ENCODE assay signal across 1 cellular context in the genomic region with DNA sequence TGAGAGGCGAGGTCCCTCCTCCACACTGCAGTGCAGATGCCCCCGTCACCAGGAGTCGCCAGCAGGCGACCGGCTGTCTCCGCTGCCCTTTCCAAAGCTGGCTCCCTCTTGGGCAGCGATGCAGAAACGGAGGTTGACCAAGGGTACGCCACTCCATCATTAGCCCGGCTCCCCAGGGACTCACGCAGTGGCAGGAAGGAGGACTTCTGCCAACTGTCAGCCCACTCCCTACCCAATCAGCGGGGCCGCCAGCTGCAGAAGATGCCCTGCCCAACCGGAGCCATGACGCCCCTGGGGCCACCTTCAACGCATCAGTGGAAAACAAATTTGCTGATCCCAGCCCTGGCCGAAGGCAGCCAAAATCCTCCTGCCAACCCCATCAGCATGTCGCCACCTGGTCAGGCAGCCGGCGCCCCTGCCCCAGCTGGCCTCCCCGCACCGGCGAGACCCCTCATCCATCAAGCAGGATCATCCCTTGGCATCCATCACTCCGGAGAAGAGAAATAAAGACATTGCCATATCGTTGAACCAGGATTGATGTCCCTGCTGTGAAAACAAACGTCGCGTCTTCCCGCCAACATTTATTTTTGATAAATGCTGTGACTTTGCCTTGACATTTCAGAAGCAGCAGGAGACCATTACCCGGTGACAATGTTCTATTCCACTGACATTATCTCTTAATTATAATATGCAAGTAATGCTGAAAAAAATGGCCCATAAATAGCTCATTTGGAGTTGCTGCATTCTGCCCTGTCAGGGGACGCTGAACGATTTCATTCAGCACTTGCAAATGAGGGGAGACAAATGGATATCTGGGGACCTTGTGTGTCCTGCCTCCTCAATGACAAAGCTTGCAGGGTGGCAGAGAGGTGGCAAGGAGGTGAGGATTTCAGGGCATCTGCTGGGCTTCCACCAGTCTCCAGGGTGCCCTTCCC.
TF ChIP-seq lines count a peak whose summit lies in the region.

No MANE protein-coding gene starts in this region.

TF ChIP-seq in HepG2, 621 proteins besides CTCF, POLR2A, EP300 and RAD21:
- TF ChIP-seq KLF6 (CRISPR knock-in tag; IDR thresholded peaks at IDR 0.05) (no peak), ZNF232 (CRISPR knock-in tag; IDR thresholded peaks at IDR 0.05; ENCODE audit: borderline replicate concordance) (no peak), CHCHD3 (CRISPR knock-in tag; IDR thresholded peaks at IDR 0.05) (no peak), PCBP1 (IDR thresholded peaks at IDR 0.05; ENCODE audit: borderline replicate concordance, low read depth, low read length) (no peak), MAZ (IDR thresholded peaks at IDR 0.05; ENCODE audit: borderline replicate concordance, low read depth, low read length) (no peak), MAZ (CRISPR knock-in tag; IDR thresholded peaks at IDR 0.05; ENCODE audit: low read depth) (no peak), ZBTB44 (CRISPR knock-in tag; IDR thresholded peaks at IDR 0.05) (no peak), ONECUT2 (CRISPR knock-in tag; IDR thresholded peaks at IDR 0.05) (no peak), ZNF550 (CRISPR knock-in tag; IDR thresholded peaks at IDR 0.05; ENCODE audit: borderline replicate concordance) (no peak), ARNTL (CRISPR knock-in tag; IDR thresholded peaks at IDR 0.05) (no peak), ELF4 (CRISPR knock-in tag; IDR thresholded peaks at IDR 0.05; ENCODE audit: borderline replicate concordance) (no peak), ZFP36L1 (CRISPR knock-in tag; IDR thresholded peaks at IDR 0.05) (no peak)
- TF ChIP-seq, protein P1, sequence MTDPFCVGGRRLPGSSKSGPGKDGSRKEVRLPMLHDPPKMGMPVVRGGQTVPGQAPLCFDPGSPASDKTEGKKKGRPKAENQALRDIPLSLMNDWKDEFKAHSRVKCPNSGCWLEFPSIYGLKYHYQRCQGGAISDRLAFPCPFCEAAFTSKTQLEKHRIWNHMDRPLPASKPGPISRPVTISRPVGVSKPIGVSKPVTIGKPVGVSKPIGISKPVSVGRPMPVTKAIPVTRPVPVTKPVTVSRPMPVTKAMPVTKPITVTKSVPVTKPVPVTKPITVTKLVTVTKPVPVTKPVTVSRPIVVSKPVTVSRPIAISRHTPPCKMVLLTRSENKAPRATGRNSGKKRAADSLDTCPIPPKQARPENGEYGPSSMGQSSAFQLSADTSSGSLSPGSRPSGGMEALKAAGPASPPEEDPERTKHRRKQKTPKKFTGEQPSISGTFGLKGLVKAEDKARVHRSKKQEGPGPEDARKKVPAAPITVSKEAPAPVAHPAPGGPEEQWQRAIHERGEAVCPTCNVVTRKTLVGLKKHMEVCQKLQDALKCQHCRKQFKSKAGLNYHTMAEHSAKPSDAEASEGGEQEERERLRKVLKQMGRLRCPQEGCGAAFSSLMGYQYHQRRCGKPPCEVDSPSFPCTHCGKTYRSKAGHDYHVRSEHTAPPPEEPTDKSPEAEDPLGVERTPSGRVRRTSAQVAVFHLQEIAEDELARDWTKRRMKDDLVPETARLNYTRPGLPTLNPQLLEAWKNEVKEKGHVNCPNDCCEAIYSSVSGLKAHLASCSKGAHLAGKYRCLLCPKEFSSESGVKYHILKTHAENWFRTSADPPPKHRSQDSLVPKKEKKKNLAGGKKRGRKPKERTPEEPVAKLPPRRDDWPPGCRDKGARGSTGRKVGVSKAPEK (CRISPR knock-in tag; IDR thresholded peaks at IDR 0.05; ENCODE audit: borderline replicate concordance) = no peak
- TF ChIP-seq, protein P2, sequence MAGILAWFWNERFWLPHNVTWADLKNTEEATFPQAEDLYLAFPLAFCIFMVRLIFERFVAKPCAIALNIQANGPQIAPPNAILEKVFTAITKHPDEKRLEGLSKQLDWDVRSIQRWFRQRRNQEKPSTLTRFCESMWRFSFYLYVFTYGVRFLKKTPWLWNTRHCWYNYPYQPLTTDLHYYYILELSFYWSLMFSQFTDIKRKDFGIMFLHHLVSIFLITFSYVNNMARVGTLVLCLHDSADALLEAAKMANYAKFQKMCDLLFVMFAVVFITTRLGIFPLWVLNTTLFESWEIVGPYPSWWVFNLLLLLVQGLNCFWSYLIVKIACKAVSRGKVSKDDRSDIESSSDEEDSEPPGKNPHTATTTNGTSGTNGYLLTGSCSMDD (CRISPR knock-in tag; IDR thresholded peaks at IDR 0.05) = no peak
- TF ChIP-seq, protein P3, sequence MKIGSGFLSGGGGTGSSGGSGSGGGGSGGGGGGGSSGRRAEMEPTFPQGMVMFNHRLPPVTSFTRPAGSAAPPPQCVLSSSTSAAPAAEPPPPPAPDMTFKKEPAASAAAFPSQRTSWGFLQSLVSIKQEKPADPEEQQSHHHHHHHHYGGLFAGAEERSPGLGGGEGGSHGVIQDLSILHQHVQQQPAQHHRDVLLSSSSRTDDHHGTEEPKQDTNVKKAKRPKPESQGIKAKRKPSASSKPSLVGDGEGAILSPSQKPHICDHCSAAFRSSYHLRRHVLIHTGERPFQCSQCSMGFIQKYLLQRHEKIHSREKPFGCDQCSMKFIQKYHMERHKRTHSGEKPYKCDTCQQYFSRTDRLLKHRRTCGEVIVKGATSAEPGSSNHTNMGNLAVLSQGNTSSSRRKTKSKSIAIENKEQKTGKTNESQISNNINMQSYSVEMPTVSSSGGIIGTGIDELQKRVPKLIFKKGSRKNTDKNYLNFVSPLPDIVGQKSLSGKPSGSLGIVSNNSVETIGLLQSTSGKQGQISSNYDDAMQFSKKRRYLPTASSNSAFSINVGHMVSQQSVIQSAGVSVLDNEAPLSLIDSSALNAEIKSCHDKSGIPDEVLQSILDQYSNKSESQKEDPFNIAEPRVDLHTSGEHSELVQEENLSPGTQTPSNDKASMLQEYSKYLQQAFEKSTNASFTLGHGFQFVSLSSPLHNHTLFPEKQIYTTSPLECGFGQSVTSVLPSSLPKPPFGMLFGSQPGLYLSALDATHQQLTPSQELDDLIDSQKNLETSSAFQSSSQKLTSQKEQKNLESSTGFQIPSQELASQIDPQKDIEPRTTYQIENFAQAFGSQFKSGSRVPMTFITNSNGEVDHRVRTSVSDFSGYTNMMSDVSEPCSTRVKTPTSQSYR (CRISPR knock-in tag; IDR thresholded peaks at IDR 0.05; ENCODE audit: borderline replicate concordance) = no peak
